Comparison of ENCODE assay signal across 7 cellular contexts in genomic region chr3:169771651-169772529, GRCh38. TPM values are rescaled to one million over a fixed set of nuclear protein-coding genes. Genes with fewer than 3 reads are reported as not detected.
DNase-seq lines count a peak whose midpoint lies in the region; ATAC-seq and TF ChIP-seq lines count a peak whose summit lies in the region.

No MANE protein-coding gene starts in this region.

- H3K9me3 ChIP-seq in MG63 (no peaks in the 10 kb centered on the region), RWPE2 (ENCODE audit: severe bottlenecking) (no peaks in the 10 kb centered on the region), suprapubic skin (no peaks in the 10 kb centered on the region)

- DNase-seq in MG63 (peak; percentile 59), RWPE2 (ENCODE audit: low spot score) (no peak), fibroblast of the conjunctiva (ENCODE audit: low read depth) (peak; percentile 74), suprapubic skin (ENCODE audit: low spot score in 2 of 2) (peak in 1 of 2 donors; percentile 61)
- peak; percentile 82 for DNase-seq in activated effector memory CD4-positive, alpha-beta T cell treated with anti-CD3 and anti-CD28 coated beads, Interleukin-2, amount 50 U/mL, for 16 hours
- DNase-seq in natural killer cell treated with Interleukin-12 subunit alpha and Interleukin-12 subunit beta and Interleukin-15 and Interleukin-18, amount 100 ng/mL, for 72 hours (ENCODE audit: low spot score): peak; percentile 71

- H3K9me3 Mint-ChIP-seq in natural killer cell treated with Interleukin-12 subunit alpha and Interleukin-12 subunit beta and Interleukin-15 and Interleukin-18, amount 100 ng/mL, for 72 hours: no peaks in the 10 kb centered on the region

- no peak for TF ChIP-seq EP300 in suprapubic skin (IDR thresholded peaks at IDR 0.05)

- no peaks in the 10 kb centered on the region for H3K27me3 Mint-ChIP-seq in natural killer cell treated with Interleukin-12 subunit alpha and Interleukin-12 subunit beta and Interleukin-15 and Interleukin-18, amount 100 ng/mL, for 72 hours

- peaks cover 8% of the 10 kb centered on the region for H3K4me1 ChIP-seq in RWPE2 (ENCODE audit: insufficient read depth, poor library complexity, severe bottlenecking)
- peaks cover 26% of the 10 kb centered on the region for H3K4me1 ChIP-seq in suprapubic skin

- under 1% methylated on average over 30 of the region's 30 CpGs for WGBS in suprapubic skin

- TF ChIP-seq POLR2A in suprapubic skin (IDR thresholded peaks at IDR 0.05): no peak

- ATAC-seq in GM18520 (IDR thresholded peaks at IDR 0.05; ENCODE audit: unreplicated experiment) (peak; percentile 21), RWPE2 (ENCODE audit: low read depth) (no peak)
- peak; percentile 15 to 18 for ATAC-seq in natural killer cell treated with Interleukin-12 subunit alpha and Interleukin-12 subunit beta and Interleukin-15 and Interleukin-18, amount 100 ng/mL, for 72 hours

- no peak for TF ChIP-seq CTCF in RWPE2 (IDR thresholded peaks at IDR 0.05; ENCODE audit: poor library complexity, severe bottlenecking)
- TF ChIP-seq CTCF in suprapubic skin (IDR thresholded peaks at IDR 0.05): no peak

- peak overlapping the region; percentile 99 for H3K4me3 Mint-ChIP-seq in natural killer cell treated with Interleukin-12 subunit alpha and Interleukin-12 subunit beta and Interleukin-15 and Interleukin-18, amount 100 ng/mL, for 72 hours

- H3K27ac ChIP-seq in RWPE2 (ENCODE audit: poor library complexity, severe bottlenecking) (peak overlapping the region; percentile 86), suprapubic skin (peak overlapping the region; percentile 99)

- H3K4me1 Mint-ChIP-seq in natural killer cell treated with Interleukin-12 subunit alpha and Interleukin-12 subunit beta and Interleukin-15 and Interleukin-18, amount 100 ng/mL, for 72 hours (ENCODE audit: low read depth in 2 of 2): peaks cover 30 to 47% of the 10 kb centered on the region in 2 donors

- H3K27ac Mint-ChIP-seq in natural killer cell treated with Interleukin-12 subunit alpha and Interleukin-12 subunit beta and Interleukin-15 and Interleukin-18, amount 100 ng/mL, for 72 hours: peak overlapping the region; percentile 99 to 100

- H3K27me3 ChIP-seq in MG63: no peaks in the 10 kb centered on the region
- H3K27me3 ChIP-seq in RWPE2 (ENCODE audit: insufficient read depth, poor library complexity, severe bottlenecking): no peaks in the 10 kb centered on the region
- H3K27me3 ChIP-seq in suprapubic skin: no peaks in the 10 kb centered on the region

- H3K4me3 ChIP-seq in MG63: peak overlapping the region; percentile 90
- peak overlapping the region; percentile 92 for H3K4me3 ChIP-seq in RWPE2 (ENCODE audit: severe bottlenecking)
- H3K4me3 ChIP-seq in suprapubic skin: peak overlapping the region; percentile 74

- H3K36me3 ChIP-seq in MG63: peaks cover 26% of the 10 kb centered on the region
- peaks cover 29% of the 10 kb centered on the region for H3K36me3 ChIP-seq in RWPE2 (ENCODE audit: low read depth)
- H3K36me3 ChIP-seq in suprapubic skin: peaks cover 3% of the 10 kb centered on the region

- peaks cover 14% of the 10 kb centered on the region for H3K36me3 Mint-ChIP-seq in natural killer cell treated with Interleukin-12 subunit alpha and Interleukin-12 subunit beta and Interleukin-15 and Interleukin-18, amount 100 ng/mL, for 72 hours

RNA-seq across cellular contexts. Expression of gene MYNN, which starts 1.3 kb away (rescaled TPM):
- 22.9 and 33.0 TPM in 2 replicates for total RNA-seq in MG63 (2014; rRNA removed; shearing (Covaris generic); ENCODE audit: low replicate concordance)
- 10 to 100 TPM; 14.0 to 14.5 TPM for total RNA-seq in natural killer cell treated with Interleukin-12 subunit alpha and Interleukin-12 subunit beta and Interleukin-15 and Interleukin-18, amount 100 ng/mL, for 72 hours
- 10 to 100 TPM; 13.6 to 19.2 (median 18.0) TPM for total RNA-seq in suprapubic skin

RNA-seq across cellular contexts. Expression of gene ACTRT3, which starts 2.5 kb away (rescaled TPM):
- 4.3 and 6.0 TPM in 2 replicates for total RNA-seq in MG63 (2014; rRNA removed; shearing (Covaris generic); ENCODE audit: low replicate concordance)
- 1 to 10 TPM; 1.5 to 2.0 TPM for total RNA-seq in natural killer cell treated with Interleukin-12 subunit alpha and Interleukin-12 subunit beta and Interleukin-15 and Interleukin-18, amount 100 ng/mL, for 72 hours
- total RNA-seq in suprapubic skin: under 1 TPM in 3 of 4 donors, not detected in 1; 0.39 to 0.68 (median 0.60) TPM

RNA-seq across cellular contexts. Expression of gene TERC, which starts 7.0 kb away (rescaled TPM):
- total RNA-seq in MG63 (2014; rRNA removed; shearing (Covaris generic); ENCODE audit: low replicate concordance): 149 and 154 TPM in 2 replicates
- 10 to 100 TPM in 1 of 2 donors, not detected in 1; 18.6 TPM for total RNA-seq in natural killer cell treated with Interleukin-12 subunit alpha and Interleukin-12 subunit beta and Interleukin-15 and Interleukin-18, amount 100 ng/mL, for 72 hours
- 10 to 100 TPM; 33.2 to 61.7 (median 49.7) TPM for total RNA-seq in suprapubic skin

RNA-seq across cellular contexts. Expression of gene LRRIQ4, which starts 40.8 kb away (rescaled TPM):
- total RNA-seq in MG63 (2014; rRNA removed; shearing (Covaris generic); ENCODE audit: low replicate concordance): not detected in 2 replicates
- total RNA-seq in natural killer cell treated with Interleukin-12 subunit alpha and Interleukin-12 subunit beta and Interleukin-15 and Interleukin-18, amount 100 ng/mL, for 72 hours: not detected
- total RNA-seq in suprapubic skin: not detected

RNA-seq across cellular contexts. Expression of gene LRRC34, which starts 40.8 kb away (rescaled TPM):
- total RNA-seq in MG63 (2014; rRNA removed; shearing (Covaris generic); ENCODE audit: low replicate concordance): 3.9 and 12.2 TPM in 2 replicates
- total RNA-seq in natural killer cell treated with Interleukin-12 subunit alpha and Interleukin-12 subunit beta and Interleukin-15 and Interleukin-18, amount 100 ng/mL, for 72 hours: under 1 TPM; 0.38 to 0.50 TPM
- under 1 TPM; 0.34 to 0.89 (median 0.71) TPM for total RNA-seq in suprapubic skin
